In genomic region chr9:93128011-93128714, GRCh38 we compare ENCODE assay signal across 1 cellular context.
TF ChIP-seq lines count a peak whose summit lies in the region.

No MANE protein-coding gene starts in this region.

TF ChIP-seq in IMR-90, 13 proteins besides CTCF, POLR2A, EP300 and RAD21 (continued from another document):
- TF ChIP-seq, protein P1, sequence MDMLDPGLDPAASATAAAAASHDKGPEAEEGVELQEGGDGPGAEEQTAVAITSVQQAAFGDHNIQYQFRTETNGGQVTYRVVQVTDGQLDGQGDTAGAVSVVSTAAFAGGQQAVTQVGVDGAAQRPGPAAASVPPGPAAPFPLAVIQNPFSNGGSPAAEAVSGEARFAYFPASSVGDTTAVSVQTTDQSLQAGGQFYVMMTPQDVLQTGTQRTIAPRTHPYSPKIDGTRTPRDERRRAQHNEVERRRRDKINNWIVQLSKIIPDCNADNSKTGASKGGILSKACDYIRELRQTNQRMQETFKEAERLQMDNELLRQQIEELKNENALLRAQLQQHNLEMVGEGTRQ (IDR thresholded peaks at IDR 0.05; ENCODE audit: low read depth, low read length), result no peak
- TF ChIP-seq MAZ (IDR thresholded peaks at IDR 0.05; ENCODE audit: borderline replicate concordance, low read depth, low read length) (no peak), CHD1 (IDR thresholded peaks at IDR 0.05; ENCODE audit: low read depth, low read length) (no peak), MAFK (IDR thresholded peaks at IDR 0.05; ENCODE audit: low read depth, low read length) (no peak), NFE2L2 (IDR thresholded peaks at IDR 0.05; ENCODE audit: low read depth, low read length) (no peak), RFX5 (IDR thresholded peaks at IDR 0.05; ENCODE audit: low read depth, low read length) (no peak), FOS (IDR thresholded peaks at IDR 0.05; ENCODE audit: low read depth, low read length) (no peak), RCOR1 (IDR thresholded peaks at IDR 0.05; ENCODE audit: insufficient replicate concordance, low read length) (no peak), MXI1 (IDR thresholded peaks at IDR 0.05; ENCODE audit: borderline replicate concordance, low read depth, low read length) (no peak)
TF ChIP-seq in IMR-90: peak in this region for 0.
